In the genomic region with DNA sequence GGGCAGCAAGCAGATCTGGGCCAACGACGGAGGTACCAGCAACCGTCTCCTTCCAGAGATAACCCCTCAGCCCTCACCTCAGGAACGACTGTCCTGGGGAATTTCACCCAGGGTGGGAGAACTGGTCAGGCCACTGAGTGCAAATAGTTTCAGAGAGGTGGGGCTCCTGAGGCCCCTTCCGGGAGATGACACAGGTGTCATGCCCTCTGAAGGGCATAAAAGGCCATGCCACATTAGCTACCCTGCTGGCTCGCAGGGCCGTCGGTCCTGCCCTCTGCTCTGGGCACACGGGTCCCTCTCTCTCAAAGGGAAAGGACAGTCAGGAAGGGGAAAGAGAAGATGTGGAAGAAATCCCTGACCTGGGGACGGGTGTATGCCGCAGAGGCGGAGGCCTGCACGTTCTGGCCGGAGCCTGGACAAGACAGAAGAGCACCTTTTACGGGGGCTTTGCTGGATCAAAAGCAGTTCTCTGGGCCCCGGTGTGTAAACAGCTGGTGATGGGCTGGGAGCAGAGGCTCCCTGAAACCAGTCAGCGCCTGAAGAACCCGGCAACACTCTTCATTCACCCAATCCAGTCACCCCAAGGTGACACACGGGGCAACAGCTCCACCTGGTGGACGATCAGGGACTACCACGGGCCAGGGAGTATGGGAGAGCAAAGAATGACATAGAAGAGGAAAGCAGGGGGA, we compare ENCODE assay signal across 1 cellular context.
TF ChIP-seq lines count a peak whose summit lies in the region.

No MANE protein-coding gene starts in this region.

TF ChIP-seq in HEK293, 187 proteins besides CTCF, POLR2A, EP300 and RAD21 (continued from another document):
- TF ChIP-seq, protein P1, sequence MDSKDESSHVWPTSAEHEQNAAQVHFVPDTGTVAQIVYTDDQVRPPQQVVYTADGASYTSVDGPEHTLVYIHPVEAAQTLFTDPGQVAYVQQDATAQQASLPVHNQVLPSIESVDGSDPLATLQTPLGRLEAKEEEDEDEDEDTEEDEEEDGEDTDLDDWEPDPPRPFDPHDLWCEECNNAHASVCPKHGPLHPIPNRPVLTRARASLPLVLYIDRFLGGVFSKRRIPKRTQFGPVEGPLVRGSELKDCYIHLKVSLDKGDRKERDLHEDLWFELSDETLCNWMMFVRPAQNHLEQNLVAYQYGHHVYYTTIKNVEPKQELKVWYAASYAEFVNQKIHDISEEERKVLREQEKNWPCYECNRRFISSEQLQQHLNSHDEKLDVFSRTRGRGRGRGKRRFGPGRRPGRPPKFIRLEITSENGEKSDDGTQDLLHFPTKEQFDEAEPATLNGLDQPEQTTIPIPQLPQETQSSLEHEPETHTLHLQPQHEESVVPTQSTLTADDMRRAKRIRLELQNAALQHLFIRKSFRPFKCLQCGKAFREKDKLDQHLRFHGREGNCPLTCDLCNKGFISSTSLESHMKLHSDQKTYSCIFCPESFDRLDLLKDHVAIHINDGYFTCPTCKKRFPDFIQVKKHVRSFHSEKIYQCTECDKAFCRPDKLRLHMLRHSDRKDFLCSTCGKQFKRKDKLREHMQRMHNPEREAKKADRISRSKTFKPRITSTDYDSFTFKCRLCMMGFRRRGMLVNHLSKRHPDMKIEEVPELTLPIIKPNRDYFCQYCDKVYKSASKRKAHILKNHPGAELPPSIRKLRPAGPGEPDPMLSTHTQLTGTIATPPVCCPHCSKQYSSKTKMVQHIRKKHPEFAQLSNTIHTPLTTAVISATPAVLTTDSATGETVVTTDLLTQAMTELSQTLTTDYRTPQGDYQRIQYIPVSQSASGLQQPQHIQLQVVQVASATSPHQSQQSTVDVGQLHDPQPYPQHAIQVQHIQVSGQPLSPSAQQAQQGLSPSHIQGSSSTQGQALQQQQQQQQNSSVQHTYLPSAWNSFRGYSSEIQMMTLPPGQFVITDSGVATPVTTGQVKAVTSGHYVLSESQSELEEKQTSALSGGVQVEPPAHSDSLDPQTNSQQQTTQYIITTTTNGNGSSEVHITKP (tag by site-specific recombination; IDR thresholded peaks at IDR 0.05), result no peak
- TF ChIP-seq ZEB2 (tag by site-specific recombination; IDR thresholded peaks at IDR 0.05) (0 out of 2 replicates have a peak, but pooled peaks have one; percentile 40), ZBTB6 (tag by site-specific recombination; IDR thresholded peaks at IDR 0.05) (no peak), YY1 (tag by site-specific recombination; IDR thresholded peaks at IDR 0.05) (no peak), ZNF514 (tag by site-specific recombination; IDR thresholded peaks at IDR 0.05) (no peak), ZNF580 (tag by site-specific recombination; IDR thresholded peaks at IDR 0.05) (no peak), ZNF280D (tag by site-specific recombination; IDR thresholded peaks at IDR 0.05) (no peak), ZNF791 (tag by site-specific recombination; IDR thresholded peaks at IDR 0.05) (no peak)
